In the genomic region with DNA sequence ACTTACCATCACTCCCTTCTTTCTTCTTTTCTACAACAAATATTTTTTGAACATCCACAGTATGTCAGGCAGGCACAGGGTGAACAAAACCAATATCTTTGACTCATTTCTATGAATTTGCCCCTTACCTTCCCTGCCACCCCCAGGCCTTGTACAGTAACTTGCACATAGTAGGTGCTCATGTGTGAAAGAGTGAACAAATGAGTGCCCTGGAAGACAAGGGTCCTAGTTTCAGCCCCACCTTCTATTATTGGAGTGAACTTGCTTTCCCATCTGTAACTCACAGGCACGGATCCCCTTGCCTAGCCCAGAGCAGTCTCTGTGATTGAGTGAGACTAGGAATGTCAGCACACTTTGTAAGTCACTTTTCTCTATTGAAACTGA, we compare ENCODE assay signal across 8 cellular contexts. TPM values are rescaled to one million over a fixed set of nuclear protein-coding genes. Genes with fewer than 3 reads are reported as not detected.
DNase-seq lines count a peak whose midpoint lies in the region; ATAC-seq, FAIRE-seq and TF ChIP-seq lines count a peak whose summit lies in the region.
"Had no signal": no experiment of that assay in that cellular context is flagged by ENCODE, and none has a peak within 500 bp of the region (broad histone marks: within the 10 kb centered on the region; RNA-seq: fewer than 3 reads in every experiment).

No MANE protein-coding gene starts in this region.

- POLR2A ChIA-PET in activated CD8-positive, alpha-beta T cell treated with anti-CD3 and anti-CD28 coated beads for 36 hours (lab: Charles Lee), result interaction anchor here (0.9 to 2.5 kb wide), 6 partner anchors 13 to 291 kb away, joined by 3 to 12 read pairs (median 4); partner anchors contain the start of genes GPN2 and ZDHHC18

- ATAC-seq in left cardiac atrium, result no peak
- no peak for ATAC-seq in Right ventricle myocardium inferior
- ATAC-seq in activated CD8-positive, alpha-beta T cell treated with anti-CD3 and anti-CD28 coated beads for 36 hours, result no peak
- ATAC-seq in pancreas, result no peak
- ATAC-seq: WTC11 had no signal

- H3K9me3 ChIP-seq in transverse colon (no peaks in the 10 kb centered on the region), pancreas (no peaks in the 10 kb centered on the region)

- no peak overlapping the region for H3K4me3 Mint-ChIP-seq in activated CD8-positive, alpha-beta T cell treated with anti-CD3 and anti-CD28 coated beads for 36 hours
- H3K4me3 Mint-ChIP-seq: WTC11 had no signal

- H3K36me3 ChIP-seq in transverse colon (peaks cover 0 to 21% (median under 1%) of the 10 kb centered on the region in 4 donors), pancreas (peaks cover 0 to 3% (median 0%) of the 10 kb centered on the region in 3 donors)

- H3K27me3 Mint-ChIP-seq in activated CD8-positive, alpha-beta T cell treated with anti-CD3 and anti-CD28 coated beads for 36 hours, result no peaks in the 10 kb centered on the region

- peak overlapping the region; percentile 85 for H3K27ac Mint-ChIP-seq in activated CD8-positive, alpha-beta T cell treated with anti-CD3 and anti-CD28 coated beads for 36 hours
- H3K27ac Mint-ChIP-seq: WTC11 had no signal

- TF ChIP-seq POLR2A in transverse colon (IDR thresholded peaks at IDR 0.05), result no peak

- H3K27me3 ChIP-seq in transverse colon (no peaks in the 10 kb centered on the region), pancreas (no peaks in the 10 kb centered on the region)

- in situ Hi-C loops in transverse colon (cut with MboI; ENCODE audit: low pct_ligation_motif_present in 1 of 4, low pct_unique_long_range_greater_than_20kb in 1 of 4, low sequenced_read_pairs in 3 of 4), result no loop called here

- peak; percentile 11 for DNase-seq in left cardiac atrium
- no peak for DNase-seq in Right ventricle myocardium inferior (ENCODE audit: missing footprints)
- no peak for DNase-seq in activated CD8-positive, alpha-beta T cell treated with anti-CD3 and anti-CD28 coated beads for 36 hours
- DNase-seq in transverse colon, result no peak
- DNase-seq in NCI-H526 (lab: John Stamatoyannopoulos, UW), result no peak
- no peak for DNase-seq in pancreas

- H3K4me1 ChIP-seq in transverse colon, result no peaks in the 10 kb centered on the region
- no peaks in the 10 kb centered on the region for H3K4me1 ChIP-seq in pancreas

- WGBS in transverse colon (ENCODE audit: low coverage in 1 of 2), 2 donors, result 90% methylated on average over 1 of the region's 1 CpG; no CpG with 5 or more reads in 1 of the 2 donors
- WGBS in pancreas, 2 donors, result 84 to 93% methylated on average over 1 of the region's 1 CpG

- CTCF ChIA-PET in activated CD8-positive, alpha-beta T cell treated with anti-CD3 and anti-CD28 coated beads for 36 hours (lab: Charles Lee), result interaction anchor here (0.8 to 2.1 kb wide), 4 partner anchors 9 to 61 kb away, joined by 3 to 9 read pairs (median 6); partner anchors contain the start of gene GPATCH3

- no peak for TF ChIP-seq EP300 in transverse colon (IDR thresholded peaks at IDR 0.05; ENCODE audit: low read depth)

- FAIRE-seq in pancreas (lab: Jason Lieb, UNC), result no peak

- no peaks in the 10 kb centered on the region for H3K9me3 Mint-ChIP-seq in activated CD8-positive, alpha-beta T cell treated with anti-CD3 and anti-CD28 coated beads for 36 hours
- H3K9me3 Mint-ChIP-seq: WTC11 had no signal

- H3K27ac ChIP-seq in transverse colon, result peak overlapping the region in 3 of 4 donors; percentile 1 to 74 (median 42)
- H3K27ac ChIP-seq in pancreas, result no peak overlapping the region

- H3K36me3 Mint-ChIP-seq in activated CD8-positive, alpha-beta T cell treated with anti-CD3 and anti-CD28 coated beads for 36 hours (ENCODE audit: low read depth), result peaks cover 50% of the 10 kb centered on the region

- H3K4me1 Mint-ChIP-seq in activated CD8-positive, alpha-beta T cell treated with anti-CD3 and anti-CD28 coated beads for 36 hours (ENCODE audit: low read depth), result peaks cover 24% of the 10 kb centered on the region
- H3K4me1 Mint-ChIP-seq: WTC11 had no signal

- H3K4me3 ChIP-seq in transverse colon (no peak overlapping the region), pancreas (no peak overlapping the region)

- intact Hi-C loops in left cardiac atrium (cut with DNase I) (no loop called here), Right ventricle myocardium inferior (cut with DNase I) (no loop called here), transverse colon (cut with DNase I; ENCODE audit: low total_unique reads) (no loop called here), pancreas (cut with DNase I) (no loop called here)
- intact Hi-C loops in activated CD8-positive, alpha-beta T cell treated with anti-CD3 and anti-CD28 coated beads for 36 hours (cut with micrococcal nuclease), result no loop called here

- TF ChIP-seq CTCF in activated CD8-positive, alpha-beta T cell treated with anti-CD3 and anti-CD28 coated beads for 36 hours (IDR thresholded peaks at IDR 0.05), result no peak
- TF ChIP-seq CTCF in transverse colon (IDR thresholded peaks at IDR 0.05) (no peak), pancreas (IDR thresholded peaks at IDR 0.05) (no peak)

RNA-seq across cellular contexts. Expression of gene ZDHHC18, which starts 12.8 kb away (rescaled TPM):
- 10 to 100 TPM; 15.6 to 18.6 TPM for total RNA-seq in left cardiac atrium
- total RNA-seq in Right ventricle myocardium inferior, result 17.7 TPM
- 10 to 100 TPM; 55.0 to 61.3 TPM for total RNA-seq in activated CD8-positive, alpha-beta T cell treated with anti-CD3 and anti-CD28 coated beads for 36 hours
- total RNA-seq in transverse colon, result 10 to 100 TPM in 3 of 4 donors, 1 to 10 TPM in 1; 4.4 to 37.3 (median 28.0) TPM
- 1 to 10 TPM; 3.4 to 9.9 (median 5.4) TPM for total RNA-seq in pancreas
- polyA plus RNA-seq in pancreas, result 1 to 10 TPM; 6.4 to 8.6 TPM

RNA-seq across cellular contexts. Expression of gene SFN, which starts 23.6 kb away (rescaled TPM):
- under 1 TPM; 0.18 to 0.42 TPM for total RNA-seq in left cardiac atrium
- not detected for total RNA-seq in Right ventricle myocardium inferior
- under 1 TPM; 0.47 to 0.59 TPM for total RNA-seq in activated CD8-positive, alpha-beta T cell treated with anti-CD3 and anti-CD28 coated beads for 36 hours
- total RNA-seq in transverse colon, result 100 to 1,000 TPM in 3 of 4 donors, 10 to 100 TPM in 1; 50.2 to 197 (median 163) TPM
- total RNA-seq in pancreas, result 1 to 10 TPM in 3 of 6 donors, under 1 TPM in 2, not detected in 1; 0.28 to 1.8 (median 1.0) TPM
- under 1 TPM; 0.46 to 0.77 TPM for polyA plus RNA-seq in pancreas
- total RNA-seq: fibroblast of lung had no signal

RNA-seq across cellular contexts. Expression of gene GPN2, which starts 50.8 kb away (rescaled TPM):
- 10 to 100 TPM; 12.9 to 15.3 TPM for total RNA-seq in left cardiac atrium
- total RNA-seq in Right ventricle myocardium inferior, result 14.9 TPM
- total RNA-seq in activated CD8-positive, alpha-beta T cell treated with anti-CD3 and anti-CD28 coated beads for 36 hours, result 10 to 100 TPM; 45.9 to 47.9 TPM
- total RNA-seq in transverse colon, result 10 to 100 TPM; 14.7 to 75.2 (median 28.7) TPM
- total RNA-seq in pancreas, result 10 to 100 TPM in 5 of 6 donors, 1 to 10 TPM in 1; 9.4 to 14.1 (median 11.3) TPM
- polyA plus RNA-seq in pancreas, result 10 to 100 TPM; 11.8 to 14.2 TPM

RNA-seq across cellular contexts. Expression of gene PIGV, which starts 51.6 kb away (rescaled TPM):
- 1 to 10 TPM; 6.1 to 6.7 TPM for total RNA-seq in left cardiac atrium
- total RNA-seq in Right ventricle myocardium inferior, result 6.1 TPM
- 10 to 100 TPM; 21.2 to 23.9 TPM for total RNA-seq in activated CD8-positive, alpha-beta T cell treated with anti-CD3 and anti-CD28 coated beads for 36 hours
- total RNA-seq in transverse colon, result 10 to 100 TPM; 16.1 to 32.2 (median 24.2) TPM
- total RNA-seq in pancreas, result 1 to 10 TPM; 5.6 to 9.5 (median 7.3) TPM
- polyA plus RNA-seq in pancreas, result 1 to 10 TPM; 3.3 to 6.2 TPM

Comparison
In these comparisons a context has a peak if more than half of its experiments do, and no peak if none do; other contexts are left out.
1. H3K27ac ChIP-seq: peak in transverse colon (3 of 4); none in pancreas (0 of 4).
2. RNA of gene SFN, which starts 23.6 kb away (total RNA-seq): 50.2 to 197 TPM in transverse colon; 0.28 to 1.8 TPM in pancreas, 0.47 to 0.59 TPM in activated CD8-positive, alpha-beta T cell treated with anti-CD3 and anti-CD28 coated beads for 36 hours, 0.18 to 0.42 TPM in left cardiac atrium and not detected in Right ventricle myocardium inferior (single experiment); every median in the first group is over 10 times any median in the second.